8 cellular contexts compared by ENCODE assay signal in genomic region chr6:32968770-32969684, GRCh38. TPM values are rescaled to one million over a fixed set of nuclear protein-coding genes. Genes with fewer than 3 reads are reported as not detected.
DNase-seq lines count a peak whose midpoint lies in the region; ATAC-seq and TF ChIP-seq lines count a peak whose summit lies in the region.

No MANE protein-coding gene starts in this region.

- peak overlapping the region; percentile 100 for H3K27ac ChIP-seq in A673 (ENCODE audit: low read depth, low read length, poor library complexity, severe bottlenecking)
- H3K27ac ChIP-seq in RWPE2 (ENCODE audit: poor library complexity, severe bottlenecking) = peak overlapping the region; percentile 99
- peak overlapping the region; percentile 100 for H3K27ac ChIP-seq in foreskin keratinocyte
- peak overlapping the region; percentile 99 to 100 for H3K27ac ChIP-seq in thoracic aorta

- H3K36me3 Mint-ChIP-seq in IgD-negative memory B cell (peaks cover 16% of the 10 kb centered on the region), neural crest cell (ENCODE audit: low read depth) (peaks cover 26% of the 10 kb centered on the region)

- H3K4me1 Mint-ChIP-seq in IgD-negative memory B cell = peaks cover 24 to 47% (median 25%) of the 10 kb centered on the region in 3 donors
- H3K4me1 Mint-ChIP-seq in neural crest cell = peaks cover 25% of the 10 kb centered on the region

- POLR2A ChIA-PET in A673 (lab: Charles Lee; ENCODE audit: low non-redundant PET) = interaction anchor here (0.6 to 0.8 kb wide), 2 partner anchors 131 to 142 kb away, joined by 3 to 4 read pairs; no protein-coding TSS in a partner anchor

- H3K27me3 Mint-ChIP-seq in IgD-negative memory B cell (no peaks in the 10 kb centered on the region), neural crest cell (ENCODE audit: low read depth) (peaks cover 39% of the 10 kb centered on the region)

- no peak for TF ChIP-seq POLR2A in GM18505 (IDR thresholded peaks at IDR 0.05; ENCODE audit: borderline replicate concordance, extremely low read depth, insufficient read depth, insufficient read length)

- CTCF ChIA-PET in A673 (lab: Charles Lee) = interaction anchor here (0.6 to 1.1 kb wide), 2 partner anchors 35 to 36 kb away, joined by 3 to 4 read pairs; no protein-coding TSS in a partner anchor

- TF ChIP-seq CTCF in A673 (conservative IDR thresholded peaks at IDR 0.05; ENCODE audit: low read depth, low read length) (0 out of 2 replicates have a peak, but pooled peaks have one; percentile 17), RWPE2 (IDR thresholded peaks at IDR 0.05; ENCODE audit: poor library complexity, severe bottlenecking) (no peak), foreskin keratinocyte (conservative IDR thresholded peaks at IDR 0.05) (peak; percentile 40), neural crest cell (conservative IDR thresholded peaks at IDR 0.05) (peak; percentile 22), thoracic aorta (IDR thresholded peaks at IDR 0.05) (no peak)

- peak; percentile 5 for ATAC-seq in GM18505 (IDR thresholded peaks at IDR 0.05; ENCODE audit: unreplicated experiment)
- peak; percentile 7 for ATAC-seq in RWPE2 (ENCODE audit: low read depth)
- peak; percentile 17 for ATAC-seq in foreskin keratinocyte
- peak; percentile 22 for ATAC-seq in thoracic aorta (ENCODE audit: insufficient number of reproducible peaks, low FRiP score, low read depth)

- H3K4me3 Mint-ChIP-seq in IgD-negative memory B cell (peak overlapping the region; percentile 96 to 100 (median 99)), neural crest cell (peak overlapping the region; percentile 99)

- BruUV-seq in A673 (replicated peaks; lab: Mats Ljungman, UMichigan) = no TSS peak

- H3K4me1 ChIP-seq in A673 (ENCODE audit: insufficient read depth, low read length, poor library complexity, severe bottlenecking) = peaks cover 18% of the 10 kb centered on the region
- H3K4me1 ChIP-seq in RWPE2 (ENCODE audit: insufficient read depth, poor library complexity, severe bottlenecking) = no peaks in the 10 kb centered on the region
- H3K4me1 ChIP-seq in foreskin keratinocyte = no peaks in the 10 kb centered on the region
- peaks cover 14 to 22% of the 10 kb centered on the region in 2 donors for H3K4me1 ChIP-seq in thoracic aorta (ENCODE audit: control insufficient read depth in 1 of 2, low read depth in 2 of 2)

- DNase-seq in A673 (ENCODE audit: low spot score) (peak; percentile 89), RWPE2 (ENCODE audit: low spot score) (peak; percentile 90), foreskin keratinocyte (peak; percentile 76 to 89), neural crest cell (ENCODE audit: low read depth, low spot score) (peak; percentile 63), thoracic aorta (ENCODE audit: low spot score) (peak; percentile 9)
- peak; percentile 78 for DNase-seq in activated naive CD4-positive, alpha-beta T cell treated with Interleukin-2 at 50 U/mL for 16 hours

- intact Hi-C loops in A673 (cut with micrococcal nuclease; ENCODE audit: unreplicated experiment) = no loop called here

- H3K4me3 ChIP-seq in A673 (ENCODE audit: low read depth, low read length, poor library complexity, severe bottlenecking) (peak overlapping the region; percentile 94), RWPE2 (ENCODE audit: severe bottlenecking) (peak overlapping the region; percentile 54), thoracic aorta (peak overlapping the region; percentile 86)

- H3K27me3 ChIP-seq in A673 (replicated peaks; ENCODE audit: insufficient read depth, low read depth, low read length, poor library complexity) (no peaks in the 10 kb centered on the region), RWPE2 (ENCODE audit: insufficient read depth, poor library complexity, severe bottlenecking) (no peaks in the 10 kb centered on the region), foreskin keratinocyte (no peaks in the 10 kb centered on the region), thoracic aorta (replicated peaks; ENCODE audit: insufficient read depth) (no peaks in the 10 kb centered on the region)

- H3K36me3 ChIP-seq in A673 (ENCODE audit: insufficient read depth, low read length, poor library complexity, severe bottlenecking) (peaks cover 19% of the 10 kb centered on the region), RWPE2 (ENCODE audit: low read depth) (peaks cover 33% of the 10 kb centered on the region), thoracic aorta (peaks cover 4% of the 10 kb centered on the region)

- no peaks in the 10 kb centered on the region for H3K9me3 Mint-ChIP-seq in IgD-negative memory B cell
- H3K9me3 Mint-ChIP-seq in neural crest cell = no peaks in the 10 kb centered on the region

- peak overlapping the region; percentile 98 to 100 (median 100) for H3K27ac Mint-ChIP-seq in IgD-negative memory B cell
- H3K27ac Mint-ChIP-seq in neural crest cell (ENCODE audit: unreplicated experiment) = peak overlapping the region; percentile 100

- no peaks in the 10 kb centered on the region for H3K9me3 ChIP-seq in A673 (ENCODE audit: low read depth, low read length, poor library complexity, severe bottlenecking)
- H3K9me3 ChIP-seq in RWPE2 (ENCODE audit: severe bottlenecking) = no peaks in the 10 kb centered on the region
- H3K9me3 ChIP-seq in thoracic aorta = no peaks in the 10 kb centered on the region

RNA-seq across cellular contexts. Expression of gene BRD2, which starts 0.6 kb away (rescaled TPM):
- total RNA-seq in A673 (2021) (276 and 335 TPM in 2 replicates), foreskin keratinocyte (134 and 136 TPM in 2 replicates), neural crest cell (312 and 329 TPM in 2 replicates), thoracic aorta (100 to 1,000 TPM; 134 to 169 TPM)
- polyA plus RNA-seq in IgD-negative memory B cell (110 TPM), foreskin keratinocyte (77.9 and 79.2 TPM in 2 replicates)

RNA-seq across cellular contexts. Expression of gene HLA-DMA, which starts 16.1 kb away (rescaled TPM):
- 1.4 and 1.9 TPM in 2 replicates for total RNA-seq in A673 (2021)
- 946 TPM for polyA plus RNA-seq in IgD-negative memory B cell
- total RNA-seq in foreskin keratinocyte = 1.3 and 4.4 TPM in 2 replicates
- 1.8 and 7.7 TPM in 2 replicates for polyA plus RNA-seq in foreskin keratinocyte
- 0.89 and 1.7 TPM in 2 replicates for total RNA-seq in neural crest cell
- 10 to 100 TPM; 41.7 to 53.2 TPM for total RNA-seq in thoracic aorta

RNA-seq across cellular contexts. Expression of gene HLA-DMB, which starts 28.2 kb away (rescaled TPM):
- total RNA-seq in A673 (2021) = 0.34 and 0.46 TPM in 2 replicates
- 771 TPM for polyA plus RNA-seq in IgD-negative memory B cell
- total RNA-seq in foreskin keratinocyte = 0.92 TPM in 1 of 2 replicates, not detected in the other
- 0.90 TPM in 1 of 2 replicates, not detected in the other for polyA plus RNA-seq in foreskin keratinocyte
- total RNA-seq in neural crest cell = 0.59 and 0.63 TPM in 2 replicates
- total RNA-seq in thoracic aorta = 10 to 100 TPM; 13.5 to 34.4 TPM

RNA-seq across cellular contexts. Expression of gene HLA-DOA, which starts 40.4 kb away (rescaled TPM):
- total RNA-seq in A673 (2021) = 0.46 and 0.58 TPM in 2 replicates
- 363 TPM for polyA plus RNA-seq in IgD-negative memory B cell
- not detected in 2 replicates for total RNA-seq in foreskin keratinocyte
- polyA plus RNA-seq in foreskin keratinocyte = not detected in 2 replicates
- 1.7 and 2.8 TPM in 2 replicates for total RNA-seq in neural crest cell
- 10 to 100 TPM in 1 of 2 donors, 1 to 10 TPM in 1; 5.8 to 19.4 TPM for total RNA-seq in thoracic aorta

Comparison
In these comparisons a context has a peak if more than half of its experiments do, and no peak if none do; other contexts are left out.
1. Peak in every context shown above with its lines: DNase-seq, ATAC-seq, H3K4me3 ChIP-seq and H3K27ac ChIP-seq.
2. DNase-seq: peak in every context shown above with its lines; median percentile 90 in RWPE2; 89 in A673; 82 in foreskin keratinocyte; 78 in activated naive CD4-positive, alpha-beta T cell treated with Interleukin-2 at 50 U/mL for 16 hours; 63 in neural crest cell; 9 in thoracic aorta.
3. CTCF ChIP-seq: peak in A673 (single experiment), foreskin keratinocyte (single experiment) and neural crest cell (single experiment); none in RWPE2 (single experiment) and thoracic aorta (single experiment).